ENCODE assay signal across 1 cellular context in the genomic region with DNA sequence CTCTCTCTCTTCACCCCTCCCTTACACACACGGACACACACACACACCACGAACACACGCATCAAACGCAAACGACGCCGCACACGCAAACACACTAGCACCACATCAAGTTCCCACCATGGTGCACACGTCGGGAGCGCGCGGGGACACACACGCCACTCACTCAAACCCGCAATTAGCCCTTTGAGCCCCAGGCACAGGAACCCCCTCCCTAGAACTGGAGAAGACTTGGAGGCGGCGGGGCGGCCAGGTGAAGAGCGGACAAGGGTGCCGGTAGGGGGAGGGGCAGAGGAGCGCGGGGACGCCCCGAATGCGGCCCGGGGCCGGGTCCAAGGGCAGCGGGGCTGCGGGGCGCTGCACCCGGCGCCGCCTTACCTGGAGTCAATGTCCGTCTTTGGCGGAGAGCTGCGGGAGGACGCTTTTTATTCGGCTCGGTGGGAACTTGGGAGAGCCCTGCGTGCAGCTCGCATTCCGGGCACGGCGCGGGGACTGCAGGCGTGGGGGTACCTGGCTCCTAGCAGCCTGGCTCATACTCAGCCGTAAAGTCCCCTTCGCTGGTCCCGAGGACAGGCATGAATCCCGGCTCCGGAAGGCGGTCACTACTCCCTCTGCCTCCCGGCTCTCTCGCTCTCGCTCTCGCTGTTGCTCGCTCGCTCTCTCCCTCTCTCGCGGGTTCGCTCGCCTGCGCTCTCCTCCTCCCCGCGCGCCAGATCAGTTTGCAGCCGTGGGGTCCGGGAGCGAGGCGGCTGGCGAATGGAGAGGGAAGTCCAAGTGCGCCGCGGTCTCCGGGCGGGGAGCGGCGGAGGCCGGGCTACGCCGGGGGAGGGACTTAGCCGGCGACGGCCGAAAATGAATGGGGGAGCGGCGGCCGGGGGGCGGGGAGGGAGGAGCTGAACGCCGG.
A peak's percentile ranks its signal among the peaks of the same experiment; 100 is the strongest.
TF ChIP-seq lines count a peak whose summit lies in the region.

A gene with protein sequence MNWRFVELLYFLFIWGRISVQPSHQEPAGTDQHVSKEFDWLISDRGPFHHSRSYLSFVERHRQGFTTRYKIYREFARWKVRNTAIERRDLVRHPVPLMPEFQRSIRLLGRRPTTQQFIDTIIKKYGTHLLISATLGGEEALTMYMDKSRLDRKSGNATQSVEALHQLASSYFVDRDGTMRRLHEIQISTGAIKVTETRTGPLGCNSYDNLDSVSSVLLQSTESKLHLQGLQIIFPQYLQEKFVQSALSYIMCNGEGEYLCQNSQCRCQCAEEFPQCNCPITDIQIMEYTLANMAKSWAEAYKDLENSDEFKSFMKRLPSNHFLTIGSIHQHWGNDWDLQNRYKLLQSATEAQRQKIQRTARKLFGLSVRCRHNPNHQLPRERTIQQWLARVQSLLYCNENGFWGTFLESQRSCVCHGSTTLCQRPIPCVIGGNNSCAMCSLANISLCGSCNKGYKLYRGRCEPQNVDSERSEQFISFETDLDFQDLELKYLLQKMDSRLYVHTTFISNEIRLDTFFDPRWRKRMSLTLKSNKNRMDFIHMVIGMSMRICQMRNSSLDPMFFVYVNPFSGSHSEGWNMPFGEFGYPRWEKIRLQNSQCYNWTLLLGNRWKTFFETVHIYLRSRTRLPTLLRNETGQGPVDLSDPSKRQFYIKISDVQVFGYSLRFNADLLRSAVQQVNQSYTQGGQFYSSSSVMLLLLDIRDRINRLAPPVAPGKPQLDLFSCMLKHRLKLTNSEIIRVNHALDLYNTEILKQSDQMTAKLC (minus strand): TSS at position 755 of the 901 bp plus-strand sequence. CDS start 56,080 bp downstream, outside the sequence.

TF ChIP-seq in WTC11, 78 proteins besides CTCF, POLR2A, EP300 and RAD21 (continued from another document):
- TF ChIP-seq, protein P1, sequence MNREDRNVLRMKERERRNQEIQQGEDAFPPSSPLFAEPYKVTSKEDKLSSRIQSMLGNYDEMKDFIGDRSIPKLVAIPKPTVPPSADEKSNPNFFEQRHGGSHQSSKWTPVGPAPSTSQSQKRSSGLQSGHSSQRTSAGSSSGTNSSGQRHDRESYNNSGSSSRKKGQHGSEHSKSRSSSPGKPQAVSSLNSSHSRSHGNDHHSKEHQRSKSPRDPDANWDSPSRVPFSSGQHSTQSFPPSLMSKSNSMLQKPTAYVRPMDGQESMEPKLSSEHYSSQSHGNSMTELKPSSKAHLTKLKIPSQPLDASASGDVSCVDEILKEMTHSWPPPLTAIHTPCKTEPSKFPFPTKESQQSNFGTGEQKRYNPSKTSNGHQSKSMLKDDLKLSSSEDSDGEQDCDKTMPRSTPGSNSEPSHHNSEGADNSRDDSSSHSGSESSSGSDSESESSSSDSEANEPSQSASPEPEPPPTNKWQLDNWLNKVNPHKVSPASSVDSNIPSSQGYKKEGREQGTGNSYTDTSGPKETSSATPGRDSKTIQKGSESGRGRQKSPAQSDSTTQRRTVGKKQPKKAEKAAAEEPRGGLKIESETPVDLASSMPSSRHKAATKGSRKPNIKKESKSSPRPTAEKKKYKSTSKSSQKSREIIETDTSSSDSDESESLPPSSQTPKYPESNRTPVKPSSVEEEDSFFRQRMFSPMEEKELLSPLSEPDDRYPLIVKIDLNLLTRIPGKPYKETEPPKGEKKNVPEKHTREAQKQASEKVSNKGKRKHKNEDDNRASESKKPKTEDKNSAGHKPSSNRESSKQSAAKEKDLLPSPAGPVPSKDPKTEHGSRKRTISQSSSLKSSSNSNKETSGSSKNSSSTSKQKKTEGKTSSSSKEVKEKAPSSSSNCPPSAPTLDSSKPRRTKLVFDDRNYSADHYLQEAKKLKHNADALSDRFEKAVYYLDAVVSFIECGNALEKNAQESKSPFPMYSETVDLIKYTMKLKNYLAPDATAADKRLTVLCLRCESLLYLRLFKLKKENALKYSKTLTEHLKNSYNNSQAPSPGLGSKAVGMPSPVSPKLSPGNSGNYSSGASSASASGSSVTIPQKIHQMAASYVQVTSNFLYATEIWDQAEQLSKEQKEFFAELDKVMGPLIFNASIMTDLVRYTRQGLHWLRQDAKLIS (CRISPR knock-in tag; IDR thresholded peaks at IDR 0.05; ENCODE audit: borderline replicate concordance), result no peak
- no peak for TF ChIP-seq NR1H2 (CRISPR knock-in tag; IDR thresholded peaks at IDR 0.05)
- TF ChIP-seq, protein P2, sequence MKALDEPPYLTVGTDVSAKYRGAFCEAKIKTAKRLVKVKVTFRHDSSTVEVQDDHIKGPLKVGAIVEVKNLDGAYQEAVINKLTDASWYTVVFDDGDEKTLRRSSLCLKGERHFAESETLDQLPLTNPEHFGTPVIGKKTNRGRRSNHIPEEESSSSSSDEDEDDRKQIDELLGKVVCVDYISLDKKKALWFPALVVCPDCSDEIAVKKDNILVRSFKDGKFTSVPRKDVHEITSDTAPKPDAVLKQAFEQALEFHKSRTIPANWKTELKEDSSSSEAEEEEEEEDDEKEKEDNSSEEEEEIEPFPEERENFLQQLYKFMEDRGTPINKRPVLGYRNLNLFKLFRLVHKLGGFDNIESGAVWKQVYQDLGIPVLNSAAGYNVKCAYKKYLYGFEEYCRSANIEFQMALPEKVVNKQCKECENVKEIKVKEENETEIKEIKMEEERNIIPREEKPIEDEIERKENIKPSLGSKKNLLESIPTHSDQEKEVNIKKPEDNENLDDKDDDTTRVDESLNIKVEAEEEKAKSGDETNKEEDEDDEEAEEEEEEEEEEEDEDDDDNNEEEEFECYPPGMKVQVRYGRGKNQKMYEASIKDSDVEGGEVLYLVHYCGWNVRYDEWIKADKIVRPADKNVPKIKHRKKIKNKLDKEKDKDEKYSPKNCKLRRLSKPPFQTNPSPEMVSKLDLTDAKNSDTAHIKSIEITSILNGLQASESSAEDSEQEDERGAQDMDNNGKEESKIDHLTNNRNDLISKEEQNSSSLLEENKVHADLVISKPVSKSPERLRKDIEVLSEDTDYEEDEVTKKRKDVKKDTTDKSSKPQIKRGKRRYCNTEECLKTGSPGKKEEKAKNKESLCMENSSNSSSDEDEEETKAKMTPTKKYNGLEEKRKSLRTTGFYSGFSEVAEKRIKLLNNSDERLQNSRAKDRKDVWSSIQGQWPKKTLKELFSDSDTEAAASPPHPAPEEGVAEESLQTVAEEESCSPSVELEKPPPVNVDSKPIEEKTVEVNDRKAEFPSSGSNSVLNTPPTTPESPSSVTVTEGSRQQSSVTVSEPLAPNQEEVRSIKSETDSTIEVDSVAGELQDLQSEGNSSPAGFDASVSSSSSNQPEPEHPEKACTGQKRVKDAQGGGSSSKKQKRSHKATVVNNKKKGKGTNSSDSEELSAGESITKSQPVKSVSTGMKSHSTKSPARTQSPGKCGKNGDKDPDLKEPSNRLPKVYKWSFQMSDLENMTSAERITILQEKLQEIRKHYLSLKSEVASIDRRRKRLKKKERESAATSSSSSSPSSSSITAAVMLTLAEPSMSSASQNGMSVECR (CRISPR knock-in tag; IDR thresholded peaks at IDR 0.05; ENCODE audit: borderline replicate concordance), result 0 out of 2 replicates have a peak, but pooled peaks have one; percentile 56
